In genomic region chr16:60419859-60420258, GRCh38 we compare ENCODE assay signal across 17 cellular contexts.
"Had no signal": no experiment of that assay in that cellular context is flagged by ENCODE, and none has a peak within 500 bp of the region (broad histone marks: within the 10 kb centered on the region; RNA-seq: fewer than 3 reads in every experiment).

No MANE protein-coding gene starts in this region.

- H3K27me3 ChIP-seq: gastrocnemius medialis, pancreas, stomach, transverse colon had no signal

- H3K27ac ChIP-seq: coronary artery, gastrocnemius medialis, pancreas, stomach, thoracic aorta, transverse colon had no signal

- DNase-seq: effector CD4-positive, alpha-beta T cell; endodermal cell; gastrocnemius medialis; kidney glomerular epithelial cell; midbrain; occipital lobe; pancreas; right cardiac atrium; small intestine; stimulated activated CD4-positive, alpha-beta T cell treated with anti-CD3 and anti-CD28 coated beads, Interleukin-12 subunit alpha, Interleukin-12 subunit beta, amount 100 ng/mL, for 4 hours; stimulated activated naive CD4-positive, alpha-beta T cell; stomach; substantia nigra; transverse colon had no signal

- H3K36me3 ChIP-seq: gastrocnemius medialis, pancreas, stomach, thoracic aorta, transverse colon had no signal

- H3K4me3 ChIP-seq: coronary artery, gastrocnemius medialis, pancreas, stomach, thoracic aorta, transverse colon had no signal

- H3K4me1 ChIP-seq: gastrocnemius medialis, pancreas, stomach, transverse colon had no signal

- ATAC-seq: gastrocnemius medialis; natural killer cell treated with Interleukin-12 subunit alpha and Interleukin-12 subunit beta and Interleukin-15 and Interleukin-18, amount 100 ng/mL, for 72 hours; pancreas; right cardiac atrium had no signal
